Comparison of ENCODE assay signal across 10 cellular contexts in genomic region chr1:11053758-11054137, GRCh38. TPM values are rescaled to one million over a fixed set of nuclear protein-coding genes. Genes with fewer than 3 reads are reported as not detected.
DNase-seq lines count a peak whose midpoint lies in the region; ATAC-seq and TF ChIP-seq lines count a peak whose summit lies in the region.
"Had no signal": no experiment of that assay in that cellular context is flagged by ENCODE, and none has a peak within 500 bp of the region (broad histone marks: within the 10 kb centered on the region; RNA-seq: fewer than 3 reads in every experiment).

No MANE protein-coding gene starts in this region.

- H3K27me3 Mint-ChIP-seq in nephron progenitor cell (ENCODE audit: low read depth, poor library complexity), result no peaks in the 10 kb centered on the region

- DNase-seq in NCI-H1105 (lab: John Stamatoyannopoulos, UW) (peak; percentile 39), NCI-H1105 treated with DMSO at 0.1 percent for 48 hours (lab: John Stamatoyannopoulos, UW) (no peak), IMR-90 (peak; percentile 25), ecto neural progenitor cell (ENCODE audit: low spot score) (peak; percentile 69), nephron progenitor cell (peak; percentile 83), NCI-H2171 treated with DMSO at 0.1 percent for 48 hours (lab: John Stamatoyannopoulos, UW) (no peak), esophagus muscularis mucosa (ENCODE audit: extremely low spot score) (no peak)
- DNase-seq: activated effector memory CD4-positive, alpha-beta T cell treated with anti-CD3 and anti-CD28 coated beads, Interleukin-2, amount 50 U/mL, for 16 hours; NCI-H2081 treated with DMSO at 0.1 percent for 48 hours had no signal

- dilution Hi-C loops in IMR-90 (cut with HindIII; ENCODE audit: low sequenced_read_pairs, unreplicated experiment), result no loop called here

- H3K9me1 ChIP-seq in IMR-90 (ENCODE audit: insufficient read depth, low read length), result 0 out of 2 replicates have a peak, but pooled peaks cover 3% of the 10 kb centered on the region

- H3K4me1 Mint-ChIP-seq in nephron progenitor cell, result peaks cover 2% of the 10 kb centered on the region

- no peak overlapping the region for H4K91ac ChIP-seq in IMR-90 (ENCODE audit: insufficient read depth, low read depth, low read length)

- H4K5ac ChIP-seq in IMR-90 (ENCODE audit: low read depth, low read length), result no peak overlapping the region

- H3K27me3 ChIP-seq in IMR-90 (ENCODE audit: control insufficient read depth, insufficient read depth, low read length) (no peaks in the 10 kb centered on the region), esophagus muscularis mucosa (peaks cover 0 to 21% (median 0%) of the 10 kb centered on the region in 4 donors)

- H2AK5ac ChIP-seq in IMR-90 (ENCODE audit: low read depth, low read length), result no peak overlapping the region

- in situ Hi-C loops in IMR-90 (cut with MboI; ENCODE audit: low sequenced_read_pairs), result no loop called here

- no peak overlapping the region for H3K56ac ChIP-seq in IMR-90 (ENCODE audit: extremely low read depth, insufficient read depth, low read length)

- no peak overlapping the region for H2BK5ac ChIP-seq in IMR-90 (ENCODE audit: low read depth, low read length, poor library complexity, severe bottlenecking)

- no peak for TF ChIP-seq POLR2A in IMR-90 (IDR thresholded peaks at IDR 0.05; ENCODE audit: low read depth, low read length)
- TF ChIP-seq POLR2A in esophagus muscularis mucosa (IDR thresholded peaks at IDR 0.05; ENCODE audit: low read depth), result no peak

- H3K36me3 Mint-ChIP-seq in nephron progenitor cell (ENCODE audit: low read depth), result peaks cover 13% of the 10 kb centered on the region

- H2BK120ac ChIP-seq in IMR-90 (ENCODE audit: low read depth, low read length), result no peak overlapping the region

- no peak overlapping the region for H3K4me3 Mint-ChIP-seq in nephron progenitor cell

- H3K4me2 ChIP-seq in IMR-90 (ENCODE audit: low read depth, low read length), result no peak overlapping the region

- BruUV-seq in IMR-90 (replicated peaks; lab: Mats Ljungman, UMichigan), result no TSS peak

- TF ChIP-seq EP300 in esophagus muscularis mucosa (IDR thresholded peaks at IDR 0.05), result no peak

- H2AFZ ChIP-seq in IMR-90 (replicated peaks; ENCODE audit: low read length, poor library complexity), result peak overlapping the region; percentile 56

- WGBS in IMR-90 (ENCODE audit: extremely low coverage in 2 of 2, insufficient read length in 1 of 2), 2 experiments, result 72% methylated on average over 4 of the region's 10 CpGs; no CpG with 5 or more reads in 1 of the 2 experiments
- 64% methylated on average over 5 of the region's 10 CpGs for WGBS in esophagus muscularis mucosa

- no peak overlapping the region for H3K27ac ChIP-seq in IMR-90 (ENCODE audit: insufficient read depth, low read length)
- H3K27ac ChIP-seq in esophagus muscularis mucosa (replicated peaks in 1 of 4), result no peak overlapping the region

- H3K23ac ChIP-seq in IMR-90 (ENCODE audit: low read depth, low read length), result no peak overlapping the region

- no peak overlapping the region for H4K8ac ChIP-seq in IMR-90 (ENCODE audit: low read depth in 2 of 2, low read length in 2 of 2)

- no peak for TF ChIP-seq CTCF in IMR-90 (conservative IDR thresholded peaks at IDR 0.05; ENCODE audit: low read depth, low read length)
- no peak for TF ChIP-seq CTCF in nephron progenitor cell (IDR thresholded peaks at IDR 0.05)
- TF ChIP-seq CTCF in esophagus muscularis mucosa (IDR thresholded peaks at IDR 0.05), result no peak

- H4K20me1 ChIP-seq in IMR-90 (ENCODE audit: insufficient read depth, low read length), result peaks cover 24% of the 10 kb centered on the region

- peak; percentile 54 for ATAC-seq in IMR-90 (ENCODE audit: low read depth)
- no peak for ATAC-seq in HG03432 (IDR thresholded peaks at IDR 0.05; ENCODE audit: unreplicated experiment)

- no peaks in the 10 kb centered on the region for H3K9me3 Mint-ChIP-seq in nephron progenitor cell

- no peak overlapping the region for H2BK15ac ChIP-seq in IMR-90 (ENCODE audit: low read depth, low read length)

- H3K18ac ChIP-seq in IMR-90 (ENCODE audit: low read depth, low read length), result no peak overlapping the region

- H3K9ac ChIP-seq in IMR-90 (ENCODE audit: low read depth, low read length), result no peak overlapping the region

- peaks cover 3 to 21% of the 10 kb centered on the region in 2 experiments; a peak in 3 of 4 replicates for H3K79me1 ChIP-seq in IMR-90 (ENCODE audit: low read depth in 1 of 2, low read length in 2 of 2)

- H3K4me3 ChIP-seq in IMR-90 (ENCODE audit: insufficient read depth, low read depth, low read length), result no peak overlapping the region
- H3K4me3 ChIP-seq in esophagus muscularis mucosa, result no peak overlapping the region

- H3K27ac Mint-ChIP-seq in nephron progenitor cell, result no peak overlapping the region

- no peak for TF ChIP-seq RAD21 in IMR-90 (IDR thresholded peaks at IDR 0.05; ENCODE audit: low read length)

- H3K9me3 ChIP-seq in IMR-90 (ENCODE audit: control insufficient read depth, insufficient read depth, low read length), result no peaks in the 10 kb centered on the region
- no peaks in the 10 kb centered on the region for H3K9me3 ChIP-seq in esophagus muscularis mucosa

- H3K36me3 ChIP-seq in IMR-90 (ENCODE audit: control insufficient read depth, insufficient read depth, low read length), result peaks cover 15% of the 10 kb centered on the region
- H3K36me3 ChIP-seq in esophagus muscularis mucosa, result peaks cover 6 to 45% (median 36%) of the 10 kb centered on the region in 4 donors

- POLR2A ChIA-PET in IMR-90 (lab: Charles Lee; ENCODE audit: unreplicated experiment), result no interaction called here

- intact Hi-C loops in IMR-90 (cut with micrococcal nuclease), result no loop called here
- intact Hi-C loops in esophagus muscularis mucosa (cut with DNase I), result no loop called here

- CTCF ChIA-PET in IMR-90 (lab: Yijun Ruan, JAX), result no interaction called here

- no peak overlapping the region for H2AK9ac ChIP-seq in IMR-90 (replicated peaks; ENCODE audit: low read depth, low read length, poor library complexity)

- H3K4me1 ChIP-seq in IMR-90 (ENCODE audit: control insufficient read depth, insufficient read depth, low read length), result peaks cover 3% of the 10 kb centered on the region; the same call in 1 of the 2 replicates
- peaks cover 3 to 14% (median 9%) of the 10 kb centered on the region in 4 donors for H3K4me1 ChIP-seq in esophagus muscularis mucosa

- no peak overlapping the region for H2BK20ac ChIP-seq in IMR-90 (ENCODE audit: low read depth, low read length)

- no peak overlapping the region for H3K14ac ChIP-seq in IMR-90 (replicated peaks; ENCODE audit: low read depth, low read length)

- no peak overlapping the region for H3K4ac ChIP-seq in IMR-90 (ENCODE audit: low read depth, low read length)

TF ChIP-seq in IMR-90, 13 proteins besides CTCF, POLR2A, EP300 and RAD21:
- TF ChIP-seq MXI1 (IDR thresholded peaks at IDR 0.05; ENCODE audit: borderline replicate concordance, low read depth, low read length) (peak; percentile 67; the same call in 1 of the 2 replicates), BHLHE40 (IDR thresholded peaks at IDR 0.05; ENCODE audit: low read depth, low read length) (no peak)

RNA-seq across cellular contexts. Expression of gene SRM, which starts 6.1 kb away (rescaled TPM):
- total RNA-seq in IMR-90 (2012; rRNA removed) (23.1 and 25.6 TPM in 2 replicates), esophagus muscularis mucosa (10 to 100 TPM; 40.8 to 69.7 (median 48.8) TPM)
- polyA plus RNA-seq in IMR-90 (2012; rRNA removed), result 160 and 203 TPM in 2 replicates
- polyA plus RNA-seq in IMR-90 (2012; cell fraction: cytosol; rRNA removed), result 336 and 350 TPM in 2 replicates
- 66.9 and 159 TPM in 2 replicates for polyA plus RNA-seq in IMR-90 (2012; cell fraction: nucleus; rRNA removed; ENCODE audit: low replicate concordance)

RNA-seq across cellular contexts. Expression of gene MASP2, which starts 6.7 kb away (rescaled TPM):
- total RNA-seq in IMR-90 (2012; rRNA removed) (not detected in 2 replicates), esophagus muscularis mucosa (not detected)
- 0.03 and 0.04 TPM in 2 replicates for polyA plus RNA-seq in IMR-90 (2012; rRNA removed)
- 0.01 TPM in 1 of 2 replicates, not detected in the other for polyA plus RNA-seq in IMR-90 (2012; cell fraction: cytosol; rRNA removed)
- 0.13 and 0.34 TPM in 2 replicates for polyA plus RNA-seq in IMR-90 (2012; cell fraction: nucleus; rRNA removed; ENCODE audit: low replicate concordance)

RNA-seq across cellular contexts. Expression of gene TARDBP, which starts 41.3 kb away (rescaled TPM):
- total RNA-seq in IMR-90 (2012; rRNA removed) (36.7 and 98.0 TPM in 2 replicates), esophagus muscularis mucosa (100 to 1,000 TPM in 3 of 4 donors, 10 to 100 TPM in 1; 74.9 to 184 (median 137) TPM)
- 161 and 196 TPM in 2 replicates for polyA plus RNA-seq in IMR-90 (2012; rRNA removed)
- 51.4 and 70.0 TPM in 2 replicates for polyA plus RNA-seq in IMR-90 (2012; cell fraction: cytosol; rRNA removed)
- polyA plus RNA-seq in IMR-90 (2012; cell fraction: nucleus; rRNA removed; ENCODE audit: low replicate concordance), result 55.1 and 182 TPM in 2 replicates

RNA-seq across cellular contexts. Expression of gene EXOSC10, which starts 45.9 kb away (rescaled TPM):
- total RNA-seq in IMR-90 (2012; rRNA removed) (56.4 and 64.5 TPM in 2 replicates), esophagus muscularis mucosa (10 to 100 TPM; 33.2 to 49.4 (median 36.3) TPM)
- 63.5 and 66.0 TPM in 2 replicates for polyA plus RNA-seq in IMR-90 (2012; rRNA removed)
- 19.2 and 19.7 TPM in 2 replicates for polyA plus RNA-seq in IMR-90 (2012; cell fraction: cytosol; rRNA removed)
- 97.8 and 214 TPM in 2 replicates for polyA plus RNA-seq in IMR-90 (2012; cell fraction: nucleus; rRNA removed; ENCODE audit: low replicate concordance)

Comparison
In these comparisons a context has a peak if more than half of its experiments do, and no peak if none do; other contexts are left out.
1. DNase-seq: peak in NCI-H1105 (single experiment), IMR-90 (single experiment), ecto neural progenitor cell (single experiment) and nephron progenitor cell (single experiment); none in NCI-H1105 treated with DMSO at 0.1 percent for 48 hours (single experiment), NCI-H2171 treated with DMSO at 0.1 percent for 48 hours (single experiment) and esophagus muscularis mucosa (single experiment).